12 cellular contexts compared by ENCODE assay signal in genomic region chr1:74496699-74497098, GRCh38. TPM values are rescaled to one million over a fixed set of nuclear protein-coding genes. Genes with fewer than 3 reads are reported as not detected.
"Had no signal": no experiment of that assay in that cellular context is flagged by ENCODE, and none has a peak within 500 bp of the region (broad histone marks: within the 10 kb centered on the region; RNA-seq: fewer than 3 reads in every experiment).

No MANE protein-coding gene starts in this region.

- H3K4me3 ChIP-seq: GM23248, GM23338, HAP-1 had no signal

- FAIRE-seq: H1, H54 had no signal

- H3K4me1 ChIP-seq: HAP-1 had no signal

- DNase-seq: GM23248, GOT3, H7, H9, HCEC 1CT, HFFc6 had no signal

- H3K36me3 ChIP-seq: HAP-1 had no signal

- H3K27ac ChIP-seq: GM23248 had no signal

- ATAC-seq: GM23338, HCT116 had no signal

- H3K9me3 ChIP-seq: HAP-1 had no signal

RNA-seq across cellular contexts. Expression of gene LRRC53, which starts 15.7 kb away (rescaled TPM):
- total RNA-seq: GM23248, GM23338, H1, H4, H7, H9, HFFc6 had no signal
- polyA plus RNA-seq: GM23248, GM23338, H1 had no signal
